1 cellular context compared by ENCODE assay signal in the genomic region with DNA sequence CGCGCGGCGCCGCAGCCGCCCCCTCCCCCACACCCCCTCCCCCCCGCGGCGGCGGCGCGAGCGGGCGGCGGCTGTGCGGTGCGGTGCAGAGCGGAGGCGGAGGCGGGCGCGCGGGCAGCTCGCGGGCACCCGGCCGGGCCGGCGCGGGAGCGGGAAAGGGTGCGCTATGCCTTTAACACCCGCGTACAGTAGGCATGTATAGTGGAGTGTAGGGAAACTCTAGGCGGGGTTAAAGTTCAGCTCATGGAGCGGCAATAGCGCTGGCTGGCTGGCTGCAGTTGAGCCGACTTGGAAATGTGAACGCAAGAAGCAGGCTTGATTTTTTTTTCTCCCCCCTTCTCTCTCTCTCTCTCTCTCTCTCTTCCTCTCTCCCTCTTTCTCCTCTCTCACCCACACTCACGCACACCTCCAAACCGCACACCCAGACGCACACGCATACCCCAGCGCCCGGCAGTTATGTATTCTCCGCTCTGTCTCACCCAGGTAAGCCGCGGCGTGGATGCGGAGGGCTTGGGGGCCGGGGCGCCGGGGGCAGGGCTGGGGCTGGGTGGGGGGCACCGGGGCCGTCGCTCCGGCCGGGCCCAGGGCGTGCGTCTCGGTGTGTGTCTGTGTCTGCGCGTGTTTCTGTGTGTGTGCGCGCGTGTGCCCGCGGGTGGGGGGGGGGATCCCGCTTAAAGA.
TF ChIP-seq lines count a peak whose summit lies in the region.

Gene NFIA, plus strand, starts transcription at position 226 of the 678 bp plus-strand sequence.

TF ChIP-seq in H1, 55 proteins besides CTCF, POLR2A, EP300 and RAD21 (continued from another document):
- peak; percentile 67 for TF ChIP-seq KDM4A (IDR thresholded peaks at IDR 0.05; ENCODE audit: low read depth, low read length, severe bottlenecking)
- TF ChIP-seq TAF1 (IDR thresholded peaks at IDR 0.05; ENCODE audit: low read depth, low read length), result 0 out of 2 replicates have a peak, but pooled peaks have one; percentile 6
